1 cellular context compared by ENCODE assay signal in genomic region chr3:111859061-111859973, GRCh38.
TF ChIP-seq lines count a peak whose summit lies in the region.

Gene PHLDB2 (plus strand): TSS chr3:111859265. CDS start chr3:111884078, 24,813 bp downstream.

TF ChIP-seq in HepG2, 621 proteins besides CTCF, POLR2A, EP300 and RAD21 (continued from another document and continues in another):
- TF ChIP-seq ZNF414 (CRISPR knock-in tag; IDR thresholded peaks at IDR 0.05) (no peak), GATAD2A (CRISPR knock-in tag; IDR thresholded peaks at IDR 0.05) (peak; percentile 44; the same call in 1 of the 2 replicates), ZSCAN21 (CRISPR knock-in tag; IDR thresholded peaks at IDR 0.05; ENCODE audit: borderline replicate concordance) (peak; percentile 77; the same call in 1 of the 2 replicates), MYC (CRISPR knock-in tag; IDR thresholded peaks at IDR 0.05; ENCODE audit: borderline replicate concordance) (no peak; the same call in 1 of the 2 replicates), ZGPAT (CRISPR knock-in tag; IDR thresholded peaks at IDR 0.05) (peak; percentile 84; the same call in 1 of the 2 replicates), ZBTB1 (CRISPR knock-in tag; IDR thresholded peaks at IDR 0.05; ENCODE audit: borderline replicate concordance) (no peak), ASH2L (IDR thresholded peaks at IDR 0.05; ENCODE audit: insufficient read length, low read depth, low read length) (peak; percentile 86), ZNF605 (CRISPR knock-in tag; IDR thresholded peaks at IDR 0.05) (peak; percentile 15; the same call in 1 of the 2 replicates), HNF4A (CRISPR knock-in tag; IDR thresholded peaks at IDR 0.05) (no peak; the same call in 1 of the 2 replicates), EEA1 (CRISPR knock-in tag; IDR thresholded peaks at IDR 0.05; ENCODE audit: borderline replicate concordance) (peak; percentile 70; the same call in 1 of the 2 replicates), CREB1 (IDR thresholded peaks at IDR 0.05) (no peak), CREB1 (CRISPR knock-in tag; IDR thresholded peaks at IDR 0.05) (no peak), AGO2 (optimal IDR thresholded peaks at IDR 0.05; ENCODE audit: low read depth, low read length) (peak; percentile 76), ZNF547 (CRISPR knock-in tag; IDR thresholded peaks at IDR 0.05) (no peak; the same call in none of the 2 replicates), REL (CRISPR knock-in tag; conservative IDR thresholded peaks at IDR 0.05) (no peak), ZNF543 (CRISPR knock-in tag; IDR thresholded peaks at IDR 0.05) (peak; percentile 70; the same call in 1 of the 2 replicates), ATRX (CRISPR knock-in tag; IDR thresholded peaks at IDR 0.05; ENCODE audit: borderline replicate concordance) (no peak), FOXO4 (CRISPR knock-in tag; conservative IDR thresholded peaks at IDR 0.05) (no peak), ZFP36 (IDR thresholded peaks at IDR 0.05; ENCODE audit: borderline replicate concordance, low read depth, low read length, partially characterized antibody) (no peak), AHR (CRISPR knock-in tag; IDR thresholded peaks at IDR 0.05) (peak; percentile 24; the same call in 1 of the 2 replicates), BRCA1 (CRISPR knock-in tag; IDR thresholded peaks at IDR 0.05) (no peak), ZNF3 (CRISPR knock-in tag; IDR thresholded peaks at IDR 0.05) (no peak), JARID2 (CRISPR knock-in tag; IDR thresholded peaks at IDR 0.05; ENCODE audit: insufficient replicate concordance) (no peak), ZEB1 (IDR thresholded peaks at IDR 0.05; ENCODE audit: insufficient replicate concordance, low read depth) (no peak), ZBTB49 (CRISPR knock-in tag; IDR thresholded peaks at IDR 0.05; ENCODE audit: borderline replicate concordance) (no peak), RBAK (CRISPR knock-in tag; IDR thresholded peaks at IDR 0.05) (no peak), ZSCAN12 (CRISPR knock-in tag; IDR thresholded peaks at IDR 0.05) (no peak), PHF20 (CRISPR knock-in tag; IDR thresholded peaks at IDR 0.05) (no peak), SKIL (CRISPR knock-in tag; IDR thresholded peaks at IDR 0.05; ENCODE audit: borderline replicate concordance) (peak; percentile 46; the same call in 1 of the 2 replicates), E2F1 (CRISPR knock-in tag; IDR thresholded peaks at IDR 0.05) (0 out of 2 replicates have a peak, but pooled peaks have one; percentile 10), MYPOP (CRISPR knock-in tag; IDR thresholded peaks at IDR 0.05) (peak; percentile 95), ZBED4 (CRISPR knock-in tag; IDR thresholded peaks at IDR 0.05; ENCODE audit: borderline replicate concordance) (no peak), ZKSCAN8 (CRISPR knock-in tag; IDR thresholded peaks at IDR 0.05; ENCODE audit: borderline replicate concordance) (no peak), HBP1 (CRISPR knock-in tag; IDR thresholded peaks at IDR 0.05; ENCODE audit: low read depth) (0 out of 2 replicates have a peak, but pooled peaks have one; percentile 28), KAT2B (IDR thresholded peaks at IDR 0.05; ENCODE audit: borderline replicate concordance, low read depth, low read length) (no peak), ZNF501 (CRISPR knock-in tag; IDR thresholded peaks at IDR 0.05) (peak; percentile 49; the same call in 1 of the 2 replicates), TCF7 (IDR thresholded peaks at IDR 0.05; ENCODE audit: low read depth) (no peak), ZMYM2 (CRISPR knock-in tag; IDR thresholded peaks at IDR 0.05) (no peak), LBX2 (CRISPR knock-in tag; IDR thresholded peaks at IDR 0.05; ENCODE audit: borderline replicate concordance) (no peak), ZNF550 (CRISPR knock-in tag; IDR thresholded peaks at IDR 0.05; ENCODE audit: borderline replicate concordance) (no peak), FOXK2 (IDR thresholded peaks at IDR 0.05) (peak; percentile 97)
